ENCODE assay signal across 1 cellular context in genomic region chr12:53498235-53498630, GRCh38.
TF ChIP-seq lines count a peak whose summit lies in the region.

No MANE protein-coding gene starts in this region.

TF ChIP-seq in H1, 55 proteins besides CTCF, POLR2A, EP300 and RAD21:
- TF ChIP-seq E2F6 (IDR thresholded peaks at IDR 0.05) (no peak), KDM4A (IDR thresholded peaks at IDR 0.05; ENCODE audit: low read depth, low read length, severe bottlenecking) (peak; percentile 16), MAFK (IDR thresholded peaks at IDR 0.05; ENCODE audit: low read depth, low read length) (no peak)
